Comparison of ENCODE assay signal across 14 cellular contexts in the genomic region with DNA sequence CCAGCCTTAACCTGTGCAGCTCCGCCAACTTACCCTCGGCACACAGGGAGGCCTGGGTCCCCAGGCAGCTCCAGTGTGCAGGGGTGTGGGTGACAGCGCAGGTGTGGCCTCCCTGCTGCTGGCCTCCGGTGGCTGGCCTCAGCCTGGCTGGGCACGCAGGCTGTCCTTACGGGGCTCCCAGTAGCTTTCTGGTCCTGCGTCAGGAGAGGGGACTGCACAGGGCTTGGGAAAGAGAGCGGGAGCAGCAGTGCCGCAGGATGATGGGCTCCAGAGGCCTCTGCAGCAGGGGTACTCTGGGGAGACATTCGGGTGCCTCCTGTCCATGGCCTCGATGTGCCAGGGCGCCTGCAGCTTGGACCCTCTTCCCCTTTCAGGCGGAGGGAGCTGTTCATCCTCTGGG. TPM values are rescaled to one million over a fixed set of nuclear protein-coding genes. Genes with fewer than 3 reads are reported as not detected.
A peak's percentile ranks its signal among the peaks of the same experiment; 100 is the strongest.
DNase-seq lines count a peak whose midpoint lies in the region; ATAC-seq and TF ChIP-seq lines count a peak whose summit lies in the region.
"Had no signal": no experiment of that assay in that cellular context is flagged by ENCODE, and none has a peak within 500 bp of the region (broad histone marks: within the 10 kb centered on the region; RNA-seq: fewer than 3 reads in every experiment).

No MANE protein-coding gene starts in this region.

- dilution Hi-C loops in IMR-90 (cut with HindIII; ENCODE audit: low sequenced_read_pairs, unreplicated experiment) = no loop called here

- no peak for TF ChIP-seq RAD21 in IMR-90 (IDR thresholded peaks at IDR 0.05; ENCODE audit: low read length)

- POLR2A ChIA-PET in IMR-90 (lab: Charles Lee; ENCODE audit: unreplicated experiment) = no interaction called here

- no peak overlapping the region for H4K5ac ChIP-seq in IMR-90 (ENCODE audit: low read depth, low read length)

- peaks cover 6% of the 10 kb centered on the region for H3K9me3 Mint-ChIP-seq in chondrocyte (ENCODE audit: low read depth)
- no peaks in the 10 kb centered on the region for H3K9me3 Mint-ChIP-seq in activated T-helper 1 cell treated with anti-CD3 and anti-CD28 coated beads, Interleukin-12 subunit alpha, Interleukin-12 subunit beta, Interleukin-2, Interleukin-4 antibody, amounts not matched to agents 30 ng/mL and 10 ng/mL and 1 ng/mL, durations not matched to agents 14 hours and 24 hours and 36 hours
- H3K9me3 Mint-ChIP-seq: CD4-positive, alpha-beta memory T cell had no signal

- peaks cover 28% of the 10 kb centered on the region for H3K4me1 Mint-ChIP-seq in chondrocyte (ENCODE audit: low read depth)
- H3K4me1 Mint-ChIP-seq in activated T-helper 1 cell treated with anti-CD3 and anti-CD28 coated beads, Interleukin-12 subunit alpha, Interleukin-12 subunit beta, Interleukin-2, Interleukin-4 antibody, amounts not matched to agents 30 ng/mL and 10 ng/mL and 1 ng/mL, durations not matched to agents 14 hours and 24 hours and 36 hours (ENCODE audit: low read depth) = peaks cover 25% of the 10 kb centered on the region

- H3K23ac ChIP-seq in IMR-90 (ENCODE audit: low read depth, low read length) (no peak overlapping the region), neuronal stem cell (ENCODE audit: low read depth, low read length, poor library complexity) (peak overlapping the region; percentile 95)

- in situ Hi-C loops in IMR-90 (cut with MboI; ENCODE audit: low sequenced_read_pairs) = no loop called here

- H3K4me3 ChIP-seq in IMR-90 (ENCODE audit: insufficient read depth, low read depth, low read length) = no peak overlapping the region
- no peak overlapping the region for H3K4me3 ChIP-seq in neuronal stem cell (ENCODE audit: low read length in 2 of 2)
- H3K4me3 ChIP-seq: A549 had no signal

- no peak overlapping the region for H2AFZ ChIP-seq in IMR-90 (replicated peaks; ENCODE audit: low read length, poor library complexity)
- no peak overlapping the region for H2AFZ ChIP-seq in neuronal stem cell (ENCODE audit: low read length)

- intact Hi-C loops in IMR-90 (cut with micrococcal nuclease) = no loop called here
- intact Hi-C loops in activated T-helper 1 cell treated with anti-CD3 and anti-CD28 coated beads, Interleukin-12 subunit alpha, Interleukin-12 subunit beta, Interleukin-2, Interleukin-4 antibody, amounts not matched to agents 30 ng/mL and 10 ng/mL and 1 ng/mL, durations not matched to agents 14 hours and 24 hours and 36 hours (cut with micrococcal nuclease) = no loop called here

- no peaks in the 10 kb centered on the region for H3K27me3 Mint-ChIP-seq in chondrocyte (ENCODE audit: low read depth)
- peaks cover 6% of the 10 kb centered on the region for H3K27me3 Mint-ChIP-seq in activated T-helper 1 cell treated with anti-CD3 and anti-CD28 coated beads, Interleukin-12 subunit alpha, Interleukin-12 subunit beta, Interleukin-2, Interleukin-4 antibody, amounts not matched to agents 30 ng/mL and 10 ng/mL and 1 ng/mL, durations not matched to agents 14 hours and 24 hours and 36 hours (ENCODE audit: insufficient read depth)
- H3K27me3 Mint-ChIP-seq: CD4-positive, alpha-beta memory T cell had no signal

- H3K27ac ChIP-seq in IMR-90 (ENCODE audit: insufficient read depth, low read length) (no peak overlapping the region), neuronal stem cell (replicated peaks; ENCODE audit: low read length) (no peak overlapping the region)
- H3K27ac ChIP-seq: A549, C4-2B had no signal

- H3K4me2 ChIP-seq in IMR-90 (ENCODE audit: low read depth, low read length) = no peak overlapping the region
- H3K4me2 ChIP-seq in neuronal stem cell (ENCODE audit: insufficient read depth, low read length, poor library complexity, severe bottlenecking) = no peak overlapping the region
- H3K4me2 ChIP-seq: A549 had no signal

- no peak overlapping the region for H2BK120ac ChIP-seq in IMR-90 (ENCODE audit: low read depth, low read length)
- H2BK120ac ChIP-seq in neuronal stem cell (ENCODE audit: low read depth, low read length) = no peak overlapping the region

- peaks cover 17% of the 10 kb centered on the region; the same call in 1 of the 2 replicates for H4K20me1 ChIP-seq in IMR-90 (ENCODE audit: insufficient read depth, low read length)

- no peak overlapping the region for H2AK9ac ChIP-seq in IMR-90 (replicated peaks; ENCODE audit: low read depth, low read length, poor library complexity)

- DNase-seq in IMR-90 (no peak), chondrocyte (ENCODE audit: low spot score) (peak; percentile 79), neuronal stem cell (ENCODE audit: low spot score) (no peak), EL (no peak), SIG-M5 treated with dmso at 0.1 percent for 504 hours (lab: John Stamatoyannopoulos, UW; ENCODE audit: unreplicated experiment) (no peak), cerebellum (ENCODE audit: low spot score) (no peak)
- no peak for DNase-seq in activated T-helper 1 cell treated with anti-CD3 and anti-CD28 coated beads, Interleukin-12 subunit alpha, Interleukin-12 subunit beta, Interleukin-2, Interleukin-4 antibody, amounts not matched to agents 30 ng/mL and 10 ng/mL and 1 ng/mL, durations not matched to agents 14 hours and 24 hours and 36 hours (ENCODE audit: low spot score)
- DNase-seq: BE2C; CD4-positive, alpha-beta memory T cell; DND-41 had no signal

- no peak overlapping the region for H2BK12ac ChIP-seq in neuronal stem cell (ENCODE audit: low read length)

- H3K27ac Mint-ChIP-seq in chondrocyte (ENCODE audit: unreplicated experiment) = no peak overlapping the region
- H3K27ac Mint-ChIP-seq in activated T-helper 1 cell treated with anti-CD3 and anti-CD28 coated beads, Interleukin-12 subunit alpha, Interleukin-12 subunit beta, Interleukin-2, Interleukin-4 antibody, amounts not matched to agents 30 ng/mL and 10 ng/mL and 1 ng/mL, durations not matched to agents 14 hours and 24 hours and 36 hours = no peak overlapping the region

- H2BK5ac ChIP-seq in IMR-90 (ENCODE audit: low read depth, low read length, poor library complexity, severe bottlenecking) (no peak overlapping the region), neuronal stem cell (ENCODE audit: low read length) (no peak overlapping the region)

- H3K27me3 ChIP-seq in IMR-90 (ENCODE audit: control insufficient read depth, insufficient read depth, low read length) (no peaks in the 10 kb centered on the region), neuronal stem cell (ENCODE audit: control insufficient read depth in 3 of 3, insufficient read depth in 3 of 3, low read depth in 1 of 3, low read length in 3 of 3) (no peaks in the 10 kb centered on the region)
- H3K27me3 ChIP-seq: BE2C had no signal

- no peak for ATAC-seq in IMR-90 (ENCODE audit: low read depth)
- ATAC-seq: A549 had no signal

- 96% methylated on average over 5 of the region's 13 CpGs; no CpG with 5 or more reads in 1 of the 2 experiments for WGBS in IMR-90 (ENCODE audit: extremely low coverage in 2 of 2, insufficient read length in 1 of 2), 2 experiments
- no CpG with 5 or more reads among the region's 13 CpGs for WGBS in neuronal stem cell (ENCODE audit: extremely low coverage in 2 of 2, insufficient read length in 2 of 2, insufficient replicate concordance in 1 of 2), 2 donors

- no peak overlapping the region for H4K8ac ChIP-seq in IMR-90 (ENCODE audit: low read depth in 2 of 2, low read length in 2 of 2)
- H4K8ac ChIP-seq in neuronal stem cell (ENCODE audit: low read depth, low read length) = peak overlapping the region; percentile 55

- 0 out of 2 replicates have a peak, but pooled peaks cover 2% of the 10 kb centered on the region for H3K36me3 ChIP-seq in IMR-90 (ENCODE audit: control insufficient read depth, insufficient read depth, low read length)
- H3K36me3 ChIP-seq in neuronal stem cell (replicated peaks in 1 of 2; ENCODE audit: control insufficient read depth in 2 of 2, insufficient read depth in 2 of 2, low read length in 2 of 2) = peaks cover 2 to 27% of the 10 kb centered on the region in 2 donors
- H3K36me3 ChIP-seq: BE2C had no signal

- H4K91ac ChIP-seq in IMR-90 (ENCODE audit: insufficient read depth, low read depth, low read length) (no peak overlapping the region), neuronal stem cell (ENCODE audit: low read depth, low read length, poor library complexity) (no peak overlapping the region)

- peaks cover 3% of the 10 kb centered on the region for H3K36me3 Mint-ChIP-seq in chondrocyte (ENCODE audit: low read depth)
- no peaks in the 10 kb centered on the region for H3K36me3 Mint-ChIP-seq in activated T-helper 1 cell treated with anti-CD3 and anti-CD28 coated beads, Interleukin-12 subunit alpha, Interleukin-12 subunit beta, Interleukin-2, Interleukin-4 antibody, amounts not matched to agents 30 ng/mL and 10 ng/mL and 1 ng/mL, durations not matched to agents 14 hours and 24 hours and 36 hours (ENCODE audit: low read depth)

- H3K79me1 ChIP-seq in IMR-90 (ENCODE audit: low read depth in 1 of 2, low read length in 2 of 2) (peaks cover 17 to 87% of the 10 kb centered on the region in 2 experiments), neuronal stem cell (ENCODE audit: low read depth, low read length) (peaks cover 12% of the 10 kb centered on the region)

- no peak overlapping the region for H3K14ac ChIP-seq in IMR-90 (replicated peaks; ENCODE audit: low read depth, low read length)
- H3K14ac ChIP-seq in neuronal stem cell (ENCODE audit: low read length) = peak overlapping the region; percentile 98

- H3K4me1 ChIP-seq in IMR-90 (ENCODE audit: control insufficient read depth, insufficient read depth, low read length) = peaks cover 14% of the 10 kb centered on the region
- no peaks in the 10 kb centered on the region for H3K4me1 ChIP-seq in neuronal stem cell (ENCODE audit: control insufficient read depth in 2 of 2, insufficient read depth in 1 of 2, low read depth in 1 of 2, low read length in 2 of 2)

- H2BK15ac ChIP-seq in IMR-90 (ENCODE audit: low read depth, low read length) (no peak overlapping the region; the same call in 2 of the 3 replicates), neuronal stem cell (ENCODE audit: low read length) (peak overlapping the region; percentile 64)

- TF ChIP-seq POLR2A in IMR-90 (IDR thresholded peaks at IDR 0.05; ENCODE audit: low read depth, low read length) = no peak

- H3K4ac ChIP-seq in IMR-90 (ENCODE audit: low read depth, low read length) = peak overlapping the region; percentile 29; the same call in 1 of the 2 replicates
- no peak overlapping the region for H3K4ac ChIP-seq in neuronal stem cell (ENCODE audit: low read length)

- TF ChIP-seq CTCF in IMR-90 (conservative IDR thresholded peaks at IDR 0.05; ENCODE audit: low read depth, low read length) = no peak
- TF ChIP-seq CTCF in chondrocyte (IDR thresholded peaks at IDR 0.05) = no peak

- H2AK5ac ChIP-seq in IMR-90 (ENCODE audit: low read depth, low read length) = peak overlapping the region; percentile 16; the same call in 1 of the 2 replicates
- H2AK5ac ChIP-seq in neuronal stem cell (ENCODE audit: low read depth, low read length) = peak overlapping the region; percentile 32

- CTCF ChIA-PET in IMR-90 (lab: Yijun Ruan, JAX) = no interaction called here

- no peak overlapping the region for H3K56ac ChIP-seq in IMR-90 (ENCODE audit: extremely low read depth, insufficient read depth, low read length)

- H3K9me1 ChIP-seq in IMR-90 (ENCODE audit: insufficient read depth, low read length) = peaks cover 23% of the 10 kb centered on the region

- H3K18ac ChIP-seq in IMR-90 (ENCODE audit: low read depth, low read length) = no peak overlapping the region
- peak overlapping the region; percentile 91 for H3K18ac ChIP-seq in neuronal stem cell (ENCODE audit: low read length)

- BruUV-seq in IMR-90 (replicated peaks; lab: Mats Ljungman, UMichigan) = no TSS peak

- peak overlapping the region; percentile 0; the same call in 1 of the 2 replicates for H2BK20ac ChIP-seq in IMR-90 (ENCODE audit: low read depth, low read length)

- H3K9ac ChIP-seq in IMR-90 (ENCODE audit: low read depth, low read length) (no peak overlapping the region), neuronal stem cell (ENCODE audit: low read depth, low read length, poor library complexity) (peak overlapping the region; percentile 36)

- H3K9me3 ChIP-seq in IMR-90 (ENCODE audit: control insufficient read depth, insufficient read depth, low read length) = no peaks in the 10 kb centered on the region; the same call in 1 of the 2 replicates
- peaks cover 4 to 28% of the 10 kb centered on the region in 2 donors for H3K9me3 ChIP-seq in neuronal stem cell (replicated peaks in 1 of 2; ENCODE audit: control insufficient read depth in 2 of 2, insufficient read depth in 1 of 2, low read depth in 1 of 2, low read length in 2 of 2)
- H3K9me3 ChIP-seq: A549, BE2C had no signal

- no peak overlapping the region for H3K4me3 Mint-ChIP-seq in chondrocyte (ENCODE audit: unreplicated experiment)
- H3K4me3 Mint-ChIP-seq in activated T-helper 1 cell treated with anti-CD3 and anti-CD28 coated beads, Interleukin-12 subunit alpha, Interleukin-12 subunit beta, Interleukin-2, Interleukin-4 antibody, amounts not matched to agents 30 ng/mL and 10 ng/mL and 1 ng/mL, durations not matched to agents 14 hours and 24 hours and 36 hours = no peak overlapping the region
- H3K4me3 Mint-ChIP-seq: CD4-positive, alpha-beta memory T cell had no signal

RNA-seq across cellular contexts. Expression of gene APBA2, which starts 9.4 kb away (rescaled TPM):
- total RNA-seq in IMR-90 (2012; rRNA removed) (27.8 and 33.0 TPM in 2 replicates), chondrocyte (26.4 to 30.4 TPM (median 28.7 TPM) in 3 replicates), cerebellum (155 TPM)
- 21.7 and 26.5 TPM in 2 replicates for polyA plus RNA-seq in IMR-90 (2012; rRNA removed)
- polyA plus RNA-seq in IMR-90 (2012; cell fraction: cytosol; rRNA removed) = 14.7 and 25.1 TPM in 2 replicates
- polyA plus RNA-seq in IMR-90 (2012; cell fraction: nucleus; rRNA removed; ENCODE audit: low replicate concordance) = 35.8 and 49.9 TPM in 2 replicates
- 30.6 TPM for polyA plus RNA-seq in neuronal stem cell (2013, experiment 1 of 2)
- 29.0 TPM for polyA plus RNA-seq in neuronal stem cell (2013, experiment 2 of 2)
- 0.80 and 0.86 TPM in 2 replicates for total RNA-seq in activated T-helper 1 cell treated with anti-CD3 and anti-CD28 coated beads, Interleukin-12 subunit alpha, Interleukin-12 subunit beta, Interleukin-2, Interleukin-4 antibody, amounts not matched to agents 30 ng/mL and 10 ng/mL and 1 ng/mL, durations not matched to agents 14 hours and 24 hours and 36 hours

RNA-seq across cellular contexts. Expression of gene GOLGA6L7, which starts 46.7 kb away (rescaled TPM):
- not detected in 2 replicates for total RNA-seq in IMR-90 (2012; rRNA removed)
- polyA plus RNA-seq in IMR-90 (2012; rRNA removed) = not detected in 2 replicates
- not detected in 2 replicates for polyA plus RNA-seq in IMR-90 (2012; cell fraction: cytosol; rRNA removed)
- polyA plus RNA-seq in IMR-90 (2012; cell fraction: nucleus; rRNA removed; ENCODE audit: low replicate concordance) = not detected in 2 replicates
- total RNA-seq in chondrocyte = not detected in 3 replicates
- not detected for polyA plus RNA-seq in neuronal stem cell (2013, experiment 1 of 2)
- not detected for polyA plus RNA-seq in neuronal stem cell (2013, experiment 2 of 2)
- not detected in 2 replicates for total RNA-seq in activated T-helper 1 cell treated with anti-CD3 and anti-CD28 coated beads, Interleukin-12 subunit alpha, Interleukin-12 subunit beta, Interleukin-2, Interleukin-4 antibody, amounts not matched to agents 30 ng/mL and 10 ng/mL and 1 ng/mL, durations not matched to agents 14 hours and 24 hours and 36 hours
- not detected for total RNA-seq in cerebellum
- total RNA-seq: CD4-positive, alpha-beta memory T cell; H4 had no signal
- polyA plus RNA-seq: A549; AG04450; CD4-positive, alpha-beta memory T cell had no signal

Comparison
In these comparisons a context has a peak if more than half of its experiments do, and no peak if none do; other contexts are left out.
1. RNA of gene APBA2, which starts 9.4 kb away (total RNA-seq): 155 TPM in cerebellum (single experiment), 27.8 to 33.0 TPM in IMR-90 and 26.4 to 30.4 TPM in chondrocyte; 0.80 to 0.86 TPM in activated T-helper 1 cell treated with anti-CD3 and anti-CD28 coated beads, Interleukin-12 subunit alpha, Interleukin-12 subunit beta, Interleukin-2, Interleukin-4 antibody, amounts not matched to agents 30 ng/mL and 10 ng/mL and 1 ng/mL, durations not matched to agents 14 hours and 24 hours and 36 hours; every median in the first group is over 10 times any median in the second.